Comparison of ENCODE assay signal across 10 cellular contexts in the genomic region with DNA sequence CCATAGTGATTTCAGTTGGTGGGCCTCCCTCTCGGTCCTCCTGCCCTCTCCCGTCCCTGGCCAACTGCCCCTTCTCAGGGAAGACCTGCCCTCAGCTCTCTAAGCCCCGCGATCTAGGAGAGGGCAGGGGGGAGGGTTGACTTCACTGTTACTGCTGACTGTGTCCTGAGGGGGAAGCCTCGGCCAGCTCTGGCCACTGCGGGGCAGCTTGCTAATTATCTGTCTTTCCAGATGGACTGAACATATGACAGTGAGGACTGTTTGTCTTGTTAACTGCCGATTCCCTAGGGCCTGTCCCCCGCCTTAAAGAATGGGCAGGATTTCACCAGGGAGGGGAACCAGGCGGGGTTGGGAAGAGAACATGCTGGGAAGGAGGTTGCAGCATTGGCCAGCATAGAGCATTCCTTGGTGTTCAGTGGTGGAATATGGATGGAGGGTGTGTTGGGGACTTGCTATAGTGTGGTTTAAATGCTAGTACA. TPM values are rescaled to one million over a fixed set of nuclear protein-coding genes. Genes with fewer than 3 reads are reported as not detected.
DNase-seq lines count a peak whose midpoint lies in the region; ATAC-seq and TF ChIP-seq lines count a peak whose summit lies in the region.
"Had no signal": no experiment of that assay in that cellular context is flagged by ENCODE, and none has a peak within 500 bp of the region (broad histone marks: within the 10 kb centered on the region; RNA-seq: fewer than 3 reads in every experiment).

No MANE protein-coding gene starts in this region.

- POLR2A ChIA-PET in HEK293T (lab: Yijun Ruan, JAX): no interaction called here

- ATAC-seq in GM19455 (IDR thresholded peaks at IDR 0.05; ENCODE audit: unreplicated experiment): no peak

- peak overlapping the region; percentile 2 for H3K27ac Mint-ChIP-seq in dendritic cell treated with granulocyte-macrophage colony-stimulating factor and Interleukin-4, amounts not matched to agents 40 ng/mL and 50 ng/mL, for 4 days
- H3K27ac Mint-ChIP-seq: activated T-helper 1 cell treated with anti-CD3 and anti-CD28 coated beads, Interleukin-12 subunit alpha, Interleukin-12 subunit beta, Interleukin-2, Interleukin-4 antibody, amounts not matched to agents 30 ng/mL and 10 ng/mL and 1 ng/mL, durations not matched to agents 14 hours and 24 hours and 36 hours had no signal

- peaks cover 20% of the 10 kb centered on the region for H3K36me3 Mint-ChIP-seq in dendritic cell treated with granulocyte-macrophage colony-stimulating factor and Interleukin-4, amounts not matched to agents 40 ng/mL and 50 ng/mL, for 4 days (ENCODE audit: low read depth)

- CTCF ChIA-PET in HEK293T (lab: Yijun Ruan, JAX): interaction anchor here (0.7 kb wide), 1 partner anchor 232 kb away, joined by 3 read pairs; no protein-coding TSS in a partner anchor

- H3K9me3 Mint-ChIP-seq in dendritic cell treated with granulocyte-macrophage colony-stimulating factor and Interleukin-4, amounts not matched to agents 40 ng/mL and 50 ng/mL, for 4 days: no peaks in the 10 kb centered on the region
- H3K9me3 Mint-ChIP-seq: activated T-helper 1 cell treated with anti-CD3 and anti-CD28 coated beads, Interleukin-12 subunit alpha, Interleukin-12 subunit beta, Interleukin-2, Interleukin-4 antibody, amounts not matched to agents 30 ng/mL and 10 ng/mL and 1 ng/mL, durations not matched to agents 14 hours and 24 hours and 36 hours had no signal

- intact Hi-C loops in dendritic cell treated with granulocyte-macrophage colony-stimulating factor and Interleukin-4, amounts not matched to agents 40 ng/mL and 50 ng/mL, for 4 days (cut with micrococcal nuclease): no loop called here

- DNase-seq in AG20443 (ENCODE audit: low spot score): peak; percentile 62
- peak; percentile 57 for DNase-seq in NCI-H2227 (lab: John Stamatoyannopoulos, UW; ENCODE audit: unreplicated experiment)
- peak; percentile 10 for DNase-seq in myocyte (ENCODE audit: low read depth)
- no peak for DNase-seq in NCI-H1694 (lab: John Stamatoyannopoulos, UW)
- DNase-seq in OCI-M2 (lab: John Stamatoyannopoulos, UW; ENCODE audit: unreplicated experiment): no peak
- no peak for DNase-seq in HEK293T (ENCODE audit: extremely low spot score)
- DNase-seq: NCI-H226 had no signal

- H3K4me3 Mint-ChIP-seq in dendritic cell treated with granulocyte-macrophage colony-stimulating factor and Interleukin-4, amounts not matched to agents 40 ng/mL and 50 ng/mL, for 4 days: no peak overlapping the region
- H3K4me3 Mint-ChIP-seq: activated T-helper 1 cell treated with anti-CD3 and anti-CD28 coated beads, Interleukin-12 subunit alpha, Interleukin-12 subunit beta, Interleukin-2, Interleukin-4 antibody, amounts not matched to agents 30 ng/mL and 10 ng/mL and 1 ng/mL, durations not matched to agents 14 hours and 24 hours and 36 hours had no signal

- H3K4me1 Mint-ChIP-seq in dendritic cell treated with granulocyte-macrophage colony-stimulating factor and Interleukin-4, amounts not matched to agents 40 ng/mL and 50 ng/mL, for 4 days (ENCODE audit: low read depth): no peaks in the 10 kb centered on the region

- H3K27me3 Mint-ChIP-seq in dendritic cell treated with granulocyte-macrophage colony-stimulating factor and Interleukin-4, amounts not matched to agents 40 ng/mL and 50 ng/mL, for 4 days: no peaks in the 10 kb centered on the region

TF ChIP-seq in HEK293T, 16 proteins besides CTCF, POLR2A, EP300 and RAD21:
- TF ChIP-seq FOXM1 (IDR thresholded peaks at IDR 0.05; ENCODE audit: borderline replicate concordance) (no peak), PKNOX1 (IDR thresholded peaks at IDR 0.05) (no peak), SP1 (IDR thresholded peaks at IDR 0.05) (no peak), ARNT (IDR thresholded peaks at IDR 0.05) (no peak), TARDBP (IDR thresholded peaks at IDR 0.05) (no peak), NFRKB (IDR thresholded peaks at IDR 0.05) (no peak), ELF4 (IDR thresholded peaks at IDR 0.05) (no peak), SUZ12 (IDR thresholded peaks at IDR 0.05) (no peak), LEF1 (IDR thresholded peaks at IDR 0.05; ENCODE audit: borderline replicate concordance) (no peak), L3MBTL2 (conservative IDR thresholded peaks at IDR 0.05) (no peak), FOXK2 (IDR thresholded peaks at IDR 0.05) (no peak), BHLHE40 (IDR thresholded peaks at IDR 0.05; ENCODE audit: borderline replicate concordance) (no peak), CTBP1 (IDR thresholded peaks at IDR 0.05; ENCODE audit: borderline replicate concordance) (no peak), HDGF (IDR thresholded peaks at IDR 0.05; ENCODE audit: borderline replicate concordance) (no peak), ZNF384 (IDR thresholded peaks at IDR 0.05) (no peak), FOXA1 (IDR thresholded peaks at IDR 0.05) (no peak)
TF ChIP-seq in HEK293T: peak in this region for 0.

RNA-seq across cellular contexts. Expression of gene NIPAL3, which starts 22.9 kb away (rescaled TPM):
- 7.8 and 14.8 TPM in 2 replicates for total RNA-seq in myocyte
- 28.2 TPM for polyA plus RNA-seq in myocyte (2012)

RNA-seq across cellular contexts. Expression of gene STPG1, which starts 24.9 kb away (rescaled TPM):
- 2.0 and 2.5 TPM in 2 replicates for total RNA-seq in myocyte
- 5.5 TPM for polyA plus RNA-seq in myocyte (2012)

Comparison
In these comparisons a context has a peak if more than half of its experiments do, and no peak if none do; other contexts are left out.
1. DNase-seq: peak in AG20443 (single experiment), NCI-H2227 (single experiment) and myocyte (single experiment); none in NCI-H1694 (single experiment), OCI-M2 (single experiment) and HEK293T (single experiment).